Comparison of ENCODE assay signal across 8 cellular contexts in the genomic region with DNA sequence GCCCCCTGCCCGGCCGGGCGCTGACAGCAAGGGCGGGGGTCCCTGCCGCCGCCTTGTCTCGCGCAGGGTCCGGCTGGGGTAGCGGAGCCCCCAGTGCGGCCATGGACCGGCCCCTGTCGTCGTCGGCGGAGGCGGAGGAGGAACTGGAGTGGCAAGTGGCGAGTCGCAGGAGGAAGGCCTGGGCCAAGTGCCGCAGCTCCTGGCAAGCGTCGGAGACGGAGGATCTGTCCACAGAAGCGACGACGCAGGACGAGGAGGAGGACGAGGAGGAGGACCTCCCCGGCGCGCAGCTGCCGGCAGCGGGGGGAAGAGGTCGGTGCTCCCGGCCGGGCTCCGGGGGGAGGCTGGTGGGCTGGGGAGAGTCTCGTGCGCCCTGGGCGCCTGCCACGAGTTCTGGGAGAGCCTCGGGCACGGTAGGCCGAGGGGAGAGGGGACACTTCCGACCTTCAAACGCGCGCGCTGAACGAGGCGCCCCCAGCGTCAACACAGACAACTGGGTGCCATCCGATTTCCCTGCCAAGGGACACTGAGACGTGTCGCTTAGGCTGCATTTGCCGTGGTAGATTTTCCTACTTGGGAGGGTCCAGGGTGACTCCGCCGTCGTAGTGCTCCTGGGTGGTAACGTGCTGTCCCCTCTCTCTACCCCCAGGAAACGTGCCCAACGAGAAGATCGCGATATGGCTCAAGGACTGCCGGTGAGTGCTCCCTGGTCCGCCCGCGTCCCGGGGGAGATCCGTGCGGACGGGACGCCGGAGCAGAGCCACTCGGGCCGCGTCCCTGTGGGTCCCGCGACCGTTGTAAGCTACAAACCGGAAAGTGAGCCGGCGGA. TPM values are rescaled to one million over a fixed set of nuclear protein-coding genes. Genes with fewer than 3 reads are reported as not detected.
DNase-seq lines count a peak whose midpoint lies in the region; ATAC-seq and TF ChIP-seq lines count a peak whose summit lies in the region.

No MANE protein-coding gene starts in this region.

- H3K9ac ChIP-seq in colonic mucosa (ENCODE audit: low read depth in 2 of 2, low read length in 2 of 2) = peak overlapping the region; percentile 97 to 99

- intact Hi-C loops in activated CD4-positive, alpha-beta T cell treated with anti-CD3 and anti-CD28 coated beads for 36 hours (cut with DNase I, micrococcal nuclease) = loop anchor here (1.0 to 10.0 kb wide), 10 partner anchors 63 to 1885 kb away; partner anchors contain the start of genes CWC22 (in 1 of the 2), DNAJC10 (in 1 of the 2), NCKAP1 (in 1 of the 2) and NUP35 (in 1 of the 2)
- intact Hi-C loops in colonic mucosa (cut with DNase I) = no loop called here
- intact Hi-C loops in left lung (cut with DNase I) = no loop called here

- TF ChIP-seq CTCF in colonic mucosa (IDR thresholded peaks at IDR 0.05) (no peak), left lung (IDR thresholded peaks at IDR 0.05) (no peak)

- H3K4me3 ChIP-seq in colonic mucosa (peak overlapping the region; percentile 69), left lung (peak overlapping the region; percentile 83 to 86)

- no peaks in the 10 kb centered on the region for H3K36me3 ChIP-seq in colonic mucosa
- no peaks in the 10 kb centered on the region for H3K36me3 ChIP-seq in left lung

- H3K27me3 ChIP-seq in colonic mucosa (no peaks in the 10 kb centered on the region), left lung (no peaks in the 10 kb centered on the region)

- H3K4me1 ChIP-seq in colonic mucosa (no peaks in the 10 kb centered on the region), left lung (peaks cover 0 to 49% of the 10 kb centered on the region in 2 donors)

- DNase-seq in AG08396 (ENCODE audit: low spot score) = peak; percentile 52
- peak; percentile 19 for DNase-seq in NCI-H226
- peak; percentile 78 for DNase-seq in activated CD4-positive, alpha-beta T cell treated with anti-CD3 and anti-CD28 coated beads for 36 hours
- peak; percentile 70 for DNase-seq in colonic mucosa
- DNase-seq in left lung = peak; percentile 83 to 93
- DNase-seq in stimulated activated CD4-positive, alpha-beta T cell treated with anti-CD3 and anti-CD28 coated beads, Interleukin-4, amount 100 ng/mL, for 4 hours = peak; percentile 47 to 48

- H3K27ac Mint-ChIP-seq in activated CD4-positive, alpha-beta T cell treated with anti-CD3 and anti-CD28 coated beads for 36 hours = peak overlapping the region; percentile 79

- H3K27ac ChIP-seq in colonic mucosa = peak overlapping the region; percentile 98
- H3K27ac ChIP-seq in left lung = peak overlapping the region; percentile 98 to 99

- POLR2A ChIA-PET in activated CD4-positive, alpha-beta T cell treated with anti-CD3 and anti-CD28 coated beads for 36 hours (lab: Charles Lee) = no interaction called here

- H3K36me3 Mint-ChIP-seq in activated CD4-positive, alpha-beta T cell treated with anti-CD3 and anti-CD28 coated beads for 36 hours (ENCODE audit: low read depth) = peaks cover 20% of the 10 kb centered on the region

- peaks cover 6% of the 10 kb centered on the region for H3K27me3 Mint-ChIP-seq in activated CD4-positive, alpha-beta T cell treated with anti-CD3 and anti-CD28 coated beads for 36 hours

- peak overlapping the region; percentile 87 for H3K4me3 Mint-ChIP-seq in activated CD4-positive, alpha-beta T cell treated with anti-CD3 and anti-CD28 coated beads for 36 hours

- H3K9me3 Mint-ChIP-seq in activated CD4-positive, alpha-beta T cell treated with anti-CD3 and anti-CD28 coated beads for 36 hours (ENCODE audit: low read depth) = no peaks in the 10 kb centered on the region

- H3K9me3 ChIP-seq in colonic mucosa = no peaks in the 10 kb centered on the region
- H3K9me3 ChIP-seq in left lung = no peaks in the 10 kb centered on the region

- CTCF ChIA-PET in activated CD4-positive, alpha-beta T cell treated with anti-CD3 and anti-CD28 coated beads for 36 hours (lab: Charles Lee) = interaction anchor here (0.7 to 2.0 kb wide), 6 partner anchors 10 to 1942 kb away, joined by 3 to 8 read pairs (median 4); no protein-coding TSS in a partner anchor

- H3K4me1 Mint-ChIP-seq in activated CD4-positive, alpha-beta T cell treated with anti-CD3 and anti-CD28 coated beads for 36 hours = peaks cover 35% of the 10 kb centered on the region

- ATAC-seq in GM18861 (IDR thresholded peaks at IDR 0.05; ENCODE audit: unreplicated experiment) (peak; percentile 35), HG03066 (IDR thresholded peaks at IDR 0.05; ENCODE audit: low read depth, unreplicated experiment) (peak; percentile 60), left lung (peak; percentile 67)
- ATAC-seq in activated CD4-positive, alpha-beta T cell treated with anti-CD3 and anti-CD28 coated beads for 36 hours = peak; percentile 70

RNA-seq across cellular contexts. Expression of gene ITPRID2, which starts 0.7 kb away (rescaled TPM):
- 10 to 100 TPM; 34.9 to 51.8 TPM for total RNA-seq in activated CD4-positive, alpha-beta T cell treated with anti-CD3 and anti-CD28 coated beads for 36 hours
- 100 to 1,000 TPM; 141 to 323 TPM for total RNA-seq in colonic mucosa
- 100 to 1,000 TPM; 162 to 175 TPM for total RNA-seq in left lung

Comparison
In these comparisons a context has a peak if more than half of its experiments do, and no peak if none do; other contexts are left out.
1. Peak in every context shown above with its lines: DNase-seq, ATAC-seq, H3K4me3 ChIP-seq and H3K27ac ChIP-seq.
2. DNase-seq: peak in every context shown above with its lines; median percentile 88 in left lung; 78 in activated CD4-positive, alpha-beta T cell treated with anti-CD3 and anti-CD28 coated beads for 36 hours; 70 in colonic mucosa; 52 in AG08396; 48 in stimulated activated CD4-positive, alpha-beta T cell treated with anti-CD3 and anti-CD28 coated beads, Interleukin-4, amount 100 ng/mL, for 4 hours; 19 in NCI-H226.
3. intact Hi-C loops: an anchor here in activated CD4-positive, alpha-beta T cell treated with anti-CD3 and anti-CD28 coated beads for 36 hours (1.0 to 10.0 kb wide); none called in colonic mucosa and left lung.